ENCODE assay signal across 8 cellular contexts in genomic region chr15:90401499-90401898, GRCh38. TPM values are rescaled to one million over a fixed set of nuclear protein-coding genes. Genes with fewer than 3 reads are reported as not detected.
DNase-seq lines count a peak whose midpoint lies in the region; ATAC-seq, FAIRE-seq and TF ChIP-seq lines count a peak whose summit lies in the region.

No MANE protein-coding gene starts in this region.

- CTCF ChIA-PET in HCT116 (lab: Charles Lee) = interaction anchor here (1.7 kb wide), 1 partner anchor 81 kb away, joined by 4 read pairs; no protein-coding TSS in a partner anchor

- TF ChIP-seq EP300 in sigmoid colon (IDR thresholded peaks at IDR 0.05) = no peak

- no peak for FAIRE-seq in D721Med (lab: Jason Lieb, UNC)

- TF ChIP-seq POLR2A in HCT116 (IDR thresholded peaks at IDR 0.05; ENCODE audit: borderline replicate concordance, extremely low read depth, insufficient read depth, insufficient read length) (no peak), esophagus squamous epithelium (IDR thresholded peaks at IDR 0.05) (no peak), sigmoid colon (IDR thresholded peaks at IDR 0.05) (no peak)

- RAD21 ChIA-PET in HCT116 (lab: Charles Lee; ENCODE audit: low non-redundant PET in 1 of 2, low total read pairs in 2 of 2, uncharacterized antibody in 2 of 2, unreplicated experiment in 2 of 2) = no interaction called here

- H3K27ac ChIP-seq in HCT116 (ENCODE audit: low read depth, low read length) = peak overlapping the region; percentile 76
- peak overlapping the region; percentile 77 to 92 (median 84) for H3K27ac ChIP-seq in esophagus squamous epithelium
- peak overlapping the region; percentile 80 to 90 (median 86) for H3K27ac ChIP-seq in sigmoid colon

- no TSS peak for BruUV-seq in HCT116 (replicated peaks; lab: Mats Ljungman, UMichigan)

- DNase-seq in HCT116 (ENCODE audit: low read depth, low spot score) (no peak), RPMI8226 (peak; percentile 13), esophagus squamous epithelium (lab: John Stamatoyannopoulos, UW) (no peak), sigmoid colon (no peak), activated gamma-delta T cell (lab: John Stamatoyannopoulos, UW) (no peak), D721Med (ENCODE audit: insufficient read length, low spot score) (no peak)

- no peak for ATAC-seq in HCT116
- no peak for ATAC-seq in HG02973 (IDR thresholded peaks at IDR 0.05; ENCODE audit: unreplicated experiment)
- no peak for ATAC-seq in GM19452 (IDR thresholded peaks at IDR 0.05; ENCODE audit: unreplicated experiment)

- H3K9me3 ChIP-seq in HCT116 (ENCODE audit: control insufficient read depth in 1 of 2, insufficient read depth in 1 of 2, low read depth in 1 of 2, low read length in 2 of 2) = no peaks in the 10 kb centered on the region
- H3K9me3 ChIP-seq in esophagus squamous epithelium = no peaks in the 10 kb centered on the region
- no peaks in the 10 kb centered on the region for H3K9me3 ChIP-seq in sigmoid colon

- WGBS in esophagus squamous epithelium, 2 donors = 4 to 8% methylated on average over 1 of the region's 1 CpG
- 2 to 35% methylated on average over 1 of the region's 1 CpG for whole genome bisulfite sequencing in sigmoid colon, 2 donors

- no peaks in the 10 kb centered on the region for H3K36me3 ChIP-seq in HCT116 (ENCODE audit: control insufficient read depth in 1 of 2, insufficient read depth in 2 of 2, low read length in 2 of 2)
- no peaks in the 10 kb centered on the region for H3K36me3 ChIP-seq in esophagus squamous epithelium
- no peaks in the 10 kb centered on the region for H3K36me3 ChIP-seq in sigmoid colon

- H3K4me2 ChIP-seq in HCT116 (ENCODE audit: low read length) = peak overlapping the region; percentile 81

- no peaks in the 10 kb centered on the region for H4K20me1 ChIP-seq in HCT116 (ENCODE audit: insufficient read depth)

- POLR2A ChIA-PET in HCT116 (lab: Charles Lee) = interaction anchor here (1.2 to 1.5 kb wide), 3 partner anchors 11 to 20 kb away, joined by 3 to 8 read pairs (median 5); partner anchors contain the start of gene IQGAP1

- no peak for TF ChIP-seq CTCF in HCT116 (IDR thresholded peaks at IDR 0.05 in 2 of 3, conservative IDR thresholded peaks at IDR 0.05 in 1 of 3; ENCODE audit: borderline replicate concordance in 1 of 3, insufficient read depth in 1 of 3, low read depth in 2 of 3, low read length in 2 of 3)
- no peak for TF ChIP-seq CTCF in esophagus squamous epithelium (IDR thresholded peaks at IDR 0.05)
- TF ChIP-seq CTCF in sigmoid colon (IDR thresholded peaks at IDR 0.05) = no peak
- TF ChIP-seq CTCF in D721Med (IDR thresholded peaks at IDR 0.05; ENCODE audit: insufficient read depth, missing control alignments) = no peak

- H3K79me2 ChIP-seq in HCT116 (ENCODE audit: insufficient read depth, low read length) = peaks cover 94% of the 10 kb centered on the region

- no peak for TF ChIP-seq RAD21 in HCT116 (IDR thresholded peaks at IDR 0.05; ENCODE audit: low read depth)

- no peaks in the 10 kb centered on the region for H3K9me2 ChIP-seq in HCT116 (ENCODE audit: insufficient read depth)

- peak overlapping the region; percentile 15 to 50; a peak in 2 of 4 replicates for H3K4me3 ChIP-seq in HCT116 (replicated peaks in 1 of 2; ENCODE audit: low read depth in 1 of 2, low read length in 2 of 2)
- H3K4me3 ChIP-seq in esophagus squamous epithelium = peak overlapping the region in 1 of 4 donors; percentile 46
- H3K4me3 ChIP-seq in sigmoid colon = no peak overlapping the region

- no peak overlapping the region for H2AFZ ChIP-seq in HCT116 (ENCODE audit: low read depth, low read length, poor library complexity, severe bottlenecking)

- H3K9ac ChIP-seq in HCT116 (ENCODE audit: low read length) = peak overlapping the region; percentile 60

- H3K27me3 ChIP-seq in HCT116 (ENCODE audit: insufficient read depth, low read length) (no peaks in the 10 kb centered on the region), esophagus squamous epithelium (no peaks in the 10 kb centered on the region), sigmoid colon (no peaks in the 10 kb centered on the region)

- intact Hi-C loops in HCT116 (cut with micrococcal nuclease) (no loop called here), esophagus squamous epithelium (cut with DNase I) (no loop called here), sigmoid colon (cut with DNase I) (no loop called here)

- peaks cover 43 to 51% of the 10 kb centered on the region in 2 experiments for H3K4me1 ChIP-seq in HCT116 (ENCODE audit: control insufficient read depth in 1 of 2, insufficient read depth in 2 of 2, low read length in 2 of 2)
- H3K4me1 ChIP-seq in esophagus squamous epithelium = peaks cover 11 to 98% (median 57%) of the 10 kb centered on the region in 3 donors
- H3K4me1 ChIP-seq in sigmoid colon = peaks cover 0 to 80% (median 74%) of the 10 kb centered on the region in 4 donors

TF ChIP-seq in HCT116, 20 proteins besides CTCF, POLR2A, EP300 and RAD21:
- no peak for TF ChIP-seq FOSL1 (IDR thresholded peaks at IDR 0.05; ENCODE audit: low read depth)
- TF ChIP-seq EZH2phosphoT487 (IDR thresholded peaks at IDR 0.05; ENCODE audit: borderline replicate concordance) = no peak
- no peak for TF ChIP-seq SRF (IDR thresholded peaks at IDR 0.05; ENCODE audit: low read depth)
- no peak for TF ChIP-seq JUND (IDR thresholded peaks at IDR 0.05)
- no peak for TF ChIP-seq CBX3 (IDR thresholded peaks at IDR 0.05; ENCODE audit: low read depth)
- no peak for TF ChIP-seq ATF3 (IDR thresholded peaks at IDR 0.05)
- TF ChIP-seq MAX (IDR thresholded peaks at IDR 0.05) = no peak
- TF ChIP-seq REST (IDR thresholded peaks at IDR 0.05; ENCODE audit: low read depth) = no peak
- no peak for TF ChIP-seq EZH2 (IDR thresholded peaks at IDR 0.05)
- no peak for TF ChIP-seq POLR2AphosphoS5 (IDR thresholded peaks at IDR 0.05; ENCODE audit: low read depth, low read length)
- TF ChIP-seq ELF1 (IDR thresholded peaks at IDR 0.05; ENCODE audit: borderline replicate concordance, low read depth) = no peak
- no peak for TF ChIP-seq TCF7L2 (IDR thresholded peaks at IDR 0.05; ENCODE audit: borderline replicate concordance, extremely low read depth, insufficient read depth, insufficient read length)
- TF ChIP-seq SP1 (IDR thresholded peaks at IDR 0.05; ENCODE audit: low read depth) = no peak

RNA-seq across cellular contexts. Expression of gene IQGAP1, which starts 13.5 kb away (rescaled TPM):
- total RNA-seq in HCT116 (2021; ENCODE audit: unreplicated experiment) (113 TPM), esophagus squamous epithelium (100 to 1,000 TPM; 181 to 285 (median 193) TPM), sigmoid colon (100 to 1,000 TPM; 135 to 283 (median 183) TPM)
- polyA plus RNA-seq in HCT116 (2012) = 60.2 and 82.3 TPM in 2 replicates
- 100 to 1,000 TPM in 1 of 3 donors, 10 to 100 TPM in 2; 96.7 to 120 (median 97.6) TPM for polyA plus RNA-seq in sigmoid colon

RNA-seq across cellular contexts. Expression of gene ZNF774, which starts 49.4 kb away (rescaled TPM):
- 4.0 TPM for total RNA-seq in HCT116 (2021; ENCODE audit: unreplicated experiment)
- 0.56 and 1.1 TPM in 2 replicates for polyA plus RNA-seq in HCT116 (2012)
- total RNA-seq in esophagus squamous epithelium = 1 to 10 TPM in 3 of 4 donors, under 1 TPM in 1; 0.79 to 9.3 (median 1.8) TPM
- total RNA-seq in sigmoid colon = 1 to 10 TPM; 1.5 to 4.3 (median 2.5) TPM
- polyA plus RNA-seq in sigmoid colon = 1 to 10 TPM; 1.4 to 4.0 (median 1.8) TPM

Comparison
In these comparisons a context has a peak if more than half of its experiments do, and no peak if none do; other contexts are left out.
1. H3K4me3 ChIP-seq: peak in HCT116 (2 of 2); none in sigmoid colon (0 of 4).
2. Peak in every context shown above with its lines, with median percentiles within 50 percentile points of each other: H3K27ac ChIP-seq.